Comparison of ENCODE assay signal across 8 cellular contexts in genomic region chr11:10605941-10606381, GRCh38. TPM values are rescaled to one million over a fixed set of nuclear protein-coding genes. Genes with fewer than 3 reads are reported as not detected.
A peak's percentile ranks its signal among the peaks of the same experiment; 100 is the strongest.
DNase-seq lines count a peak whose midpoint lies in the region; ATAC-seq and TF ChIP-seq lines count a peak whose summit lies in the region.

No MANE protein-coding gene starts in this region.

- no peak for TF ChIP-seq CTCF in AG10803 (conservative IDR thresholded peaks at IDR 0.05; ENCODE audit: low read length)
- TF ChIP-seq CTCF in Peyer's patch (IDR thresholded peaks at IDR 0.05) = no peak
- TF ChIP-seq CTCF in fibroblast of pulmonary artery (IDR thresholded peaks at IDR 0.05; ENCODE audit: low read length, missing control alignments) = no peak
- TF ChIP-seq CTCF in neural crest cell (conservative IDR thresholded peaks at IDR 0.05) = no peak

- no peaks in the 10 kb centered on the region for H3K27me3 Mint-ChIP-seq in neural crest cell (ENCODE audit: low read depth)

- H3K9me3 Mint-ChIP-seq in neural crest cell = no peaks in the 10 kb centered on the region

- H3K36me3 Mint-ChIP-seq in neural crest cell (ENCODE audit: low read depth) = no peaks in the 10 kb centered on the region

- no peaks in the 10 kb centered on the region for H3K36me3 ChIP-seq in Peyer's patch

- H3K4me1 ChIP-seq in Peyer's patch = peaks cover 0 to 15% (median 7%) of the 10 kb centered on the region in 4 donors

- H3K27me3 ChIP-seq in Peyer's patch = no peaks in the 10 kb centered on the region

- H3K27ac ChIP-seq in Peyer's patch = peak overlapping the region; percentile 54 to 84 (median 68)

- H3K9me3 ChIP-seq in Peyer's patch = no peaks in the 10 kb centered on the region

- H3K4me1 Mint-ChIP-seq in neural crest cell = peaks cover 14% of the 10 kb centered on the region

- no peak for TF ChIP-seq POLR2A in Peyer's patch (IDR thresholded peaks at IDR 0.05)

- no peak for ATAC-seq in HG02610 (IDR thresholded peaks at IDR 0.05; ENCODE audit: unreplicated experiment)

- H3K27ac Mint-ChIP-seq in neural crest cell (ENCODE audit: unreplicated experiment) = peak overlapping the region; percentile 7

- peak; percentile 79 for DNase-seq in AG10803 (ENCODE audit: low read depth)
- peak in 2 of 3 donors; percentile 59 to 70 for DNase-seq in Peyer's patch
- peak; percentile 85 for DNase-seq in fibroblast of pulmonary artery (ENCODE audit: low read depth)
- peak; percentile 20 for DNase-seq in neural crest cell (ENCODE audit: low read depth, low spot score)
- DNase-seq in cerebellum (ENCODE audit: low spot score) = no peak
- DNase-seq in NCI-H146 (lab: John Stamatoyannopoulos, UW) = no peak
- DNase-seq in NCI-H1930 (lab: John Stamatoyannopoulos, UW) = no peak

- no peak overlapping the region for H3K4me3 Mint-ChIP-seq in neural crest cell

- H3K4me3 ChIP-seq in AG10803 (ENCODE audit: low read length) (no peak overlapping the region), Peyer's patch (no peak overlapping the region), fibroblast of pulmonary artery (replicated peaks; ENCODE audit: low read depth, low read length) (no peak overlapping the region)

RNA-seq across cellular contexts. Expression of gene LYVE1, which starts 37.5 kb away (rescaled TPM):
- total RNA-seq in Peyer's patch = 10 to 100 TPM in 3 of 4 donors, 1 to 10 TPM in 1; 4.1 to 50.3 (median 21.4) TPM
- 0.14 TPM in 1 of 2 replicates, not detected in the other for total RNA-seq in neural crest cell
- total RNA-seq in cerebellum = 15.2 TPM

Comparison
In these comparisons a context has a peak if more than half of its experiments do, and no peak if none do; other contexts are left out.
1. DNase-seq: peak in AG10803 (single experiment), Peyer's patch (2 of 3), fibroblast of pulmonary artery (single experiment) and neural crest cell (single experiment); none in cerebellum (single experiment), NCI-H146 (single experiment) and NCI-H1930 (0 of 2).